In the genomic region with DNA sequence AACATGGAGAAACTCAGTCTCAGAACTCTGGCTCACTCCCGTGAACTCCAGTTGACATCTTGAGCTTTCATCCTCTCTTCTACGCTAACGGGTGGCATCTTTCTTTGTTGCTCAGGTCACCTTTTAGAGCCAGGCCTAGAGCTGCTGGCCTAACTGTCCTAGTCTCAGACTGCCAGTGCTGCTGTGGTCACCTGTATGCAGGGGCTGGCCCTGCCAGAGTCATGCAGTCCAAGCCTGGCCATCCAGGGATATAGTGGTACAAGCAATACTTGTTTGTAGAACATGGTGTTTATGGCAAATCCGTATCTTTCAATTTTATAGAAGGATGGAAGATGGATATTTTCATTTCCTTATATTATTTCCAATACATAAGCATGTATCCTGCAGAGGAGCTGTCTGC, we compare ENCODE assay signal across 19 cellular contexts.
"Had no signal": no experiment of that assay in that cellular context is flagged by ENCODE, and none has a peak within 500 bp of the region (broad histone marks: within the 10 kb centered on the region; RNA-seq: fewer than 3 reads in every experiment).

No MANE protein-coding gene starts in this region.

- H3K4me2 ChIP-seq: SK-N-SH had no signal

- H3K9me2 ChIP-seq: SK-N-SH had no signal

- H3K9ac ChIP-seq: SK-N-SH had no signal

- DNase-seq: KBM-7, MG63, NCI-H1092, NCI-H1105 treated with DMSO at 0.1 percent for 48 hours, NCI-H1417 treated with DMSO at 0.1 percent for 48 hours, NCI-H146, NCI-H1694 treated with DMSO at 0.1 percent for 48 hours, NCI-H1930, NCI-H2081, NCI-H2107, NCI-H2227 treated with DMSO at 0.1 percent for 48 hours, NCI-H524 treated with DMSO at 0.1 percent for 48 hours, NCI-H69, NCI-H774, PC-3, SHP77, SK-N-SH had no signal

- H3K27me3 ChIP-seq: MG63 had no signal

- ATAC-seq: Panc1, PC-3 had no signal

- H3K27ac ChIP-seq: RWPE1 had no signal

- H3K4me3 ChIP-seq: MG63 had no signal

- H3K36me3 ChIP-seq: MG63 had no signal

- H3K9me3 ChIP-seq: MG63, SK-N-SH had no signal
